In genomic region chr12:114414866-114415524, GRCh38 we compare ENCODE assay signal across 27 cellular contexts. TPM values are rescaled to one million over a fixed set of nuclear protein-coding genes. Genes with fewer than 3 reads are reported as not detected.
DNase-seq lines count a peak whose midpoint lies in the region; ATAC-seq and TF ChIP-seq lines count a peak whose summit lies in the region.
"Had no signal": no experiment of that assay in that cellular context is flagged by ENCODE, and none has a peak within 500 bp of the region (broad histone marks: within the 10 kb centered on the region; RNA-seq: fewer than 3 reads in every experiment).

No MANE protein-coding gene starts in this region.

- intact Hi-C loops in Right ventricle myocardium inferior (cut with DNase I): no loop called here

- peaks cover 75% of the 10 kb centered on the region for H3K27me3 ChIP-seq in cardiac muscle cell
- peaks cover 0 to 9% (median 3%) of the 10 kb centered on the region in 4 donors for H3K27me3 ChIP-seq in upper lobe of left lung
- H3K27me3 ChIP-seq: SJCRH30 had no signal

- H3K27ac ChIP-seq in cardiac muscle cell (peak overlapping the region; percentile 95), upper lobe of left lung (peak overlapping the region; percentile 69 to 89 (median 76))
- H3K27ac ChIP-seq: 22Rv1, right lobe of liver, SJCRH30, thyroid gland had no signal

- H3K9me3 ChIP-seq in cardiac muscle cell (ENCODE audit: low read depth) (no peaks in the 10 kb centered on the region), upper lobe of left lung (no peaks in the 10 kb centered on the region)
- H3K9me3 ChIP-seq: left lung, right lobe of liver, SJCRH30, thyroid gland had no signal

- no peak overlapping the region for H3K4me3 ChIP-seq in cardiac muscle cell
- H3K4me3 ChIP-seq in HFF-Myc (replicated peaks; ENCODE audit: low read depth, low read length): peak overlapping the region; percentile 88
- no peak overlapping the region for H3K4me3 ChIP-seq in fibroblast of mammary gland (ENCODE audit: control insufficient read depth, low read depth, low read length)
- peak overlapping the region in 2 of 4 donors; percentile 24 to 25 for H3K4me3 ChIP-seq in upper lobe of left lung
- H3K4me3 ChIP-seq: left lung, right lobe of liver, SJCRH30, thyroid gland had no signal

- DNase-seq in cardiac muscle cell (ENCODE audit: low read depth in 1 of 2, low spot score in 1 of 2) (no peak), Right ventricle myocardium inferior (ENCODE audit: missing footprints) (no peak), HFF-Myc (ENCODE audit: extremely low read depth, low read depth) (no peak), fibroblast of mammary gland (ENCODE audit: low read depth) (peak; percentile 50), upper lobe of left lung (no peak), AG08396 (ENCODE audit: low spot score) (no peak)
- DNase-seq: activated CD4-positive, alpha-beta T cell treated with anti-CD3 and anti-CD28 coated beads, Interleukin-2, amount 10 ng/mL, durations not matched to agents 24 days and 14 days; activated CD8-positive, alpha-beta memory T cell treated with anti-CD3 and anti-CD28 coated beads for 24 hours; activated effector memory CD4-positive, alpha-beta T cell treated with Interleukin-2 at 50 U/mL for 16 hours; amygdala; DND-41; left lung; NCI-H1694; NCI-H446 treated with DMSO at 0.1 percent for 48 hours; NCI-H774; right lobe of liver; SJCRH30; stimulated activated CD4-positive, alpha-beta T cell treated with anti-CD3 and anti-CD28 coated beads, Interleukin-12 subunit alpha, Interleukin-12 subunit beta, amount 100 ng/mL, for 4 hours; stimulated activated CD4-positive, alpha-beta T cell treated with anti-CD3 and anti-CD28 coated beads, Interleukin-2, amount 100 ng/mL, for 48 hours; SW 1271; thyroid gland had no signal

- ATAC-seq in Right ventricle myocardium inferior (no peak), upper lobe of left lung (ENCODE audit: low FRiP score in 2 of 2) (no peak), GM21737 (IDR thresholded peaks at IDR 0.05; ENCODE audit: unreplicated experiment) (no peak), GM18519 (IDR thresholded peaks at IDR 0.05; ENCODE audit: low FRiP score, unreplicated experiment) (no peak)
- ATAC-seq: activated naive CD4-positive, alpha-beta T cell treated with anti-CD3 and anti-CD28 coated beads, Interleukin-2, amount 50 U/mL, for 72 hours; right lobe of liver had no signal

- 39% methylated on average over 10 to 11 of the region's 11 CpGs for WGBS in upper lobe of left lung, 2 donors

- no peaks in the 10 kb centered on the region for H3K36me3 ChIP-seq in cardiac muscle cell
- no peaks in the 10 kb centered on the region for H3K36me3 ChIP-seq in upper lobe of left lung
- H3K36me3 ChIP-seq: left lung, right lobe of liver, SJCRH30, thyroid gland had no signal

- H3K4me1 ChIP-seq in cardiac muscle cell (ENCODE audit: low read depth) (peaks cover 48% of the 10 kb centered on the region), upper lobe of left lung (no peaks in the 10 kb centered on the region)
- H3K4me1 ChIP-seq: left lung, right lobe of liver, SJCRH30, thyroid gland had no signal

- no peak for TF ChIP-seq EP300 in upper lobe of left lung (IDR thresholded peaks at IDR 0.05)

- TF ChIP-seq POLR2A in upper lobe of left lung (IDR thresholded peaks at IDR 0.05): no peak

- TF ChIP-seq CTCF in cardiac muscle cell (IDR thresholded peaks at IDR 0.05; ENCODE audit: low read depth, low read length) (no peak), HFF-Myc (IDR thresholded peaks at IDR 0.05; ENCODE audit: low read depth, low read length, missing control alignments) (no peak), fibroblast of mammary gland (conservative IDR thresholded peaks at IDR 0.05; ENCODE audit: control insufficient read depth, insufficient read depth, low read depth, low read length) (no peak), upper lobe of left lung (IDR thresholded peaks at IDR 0.05) (no peak)

RNA-seq across cellular contexts. Expression of gene TBX5, which starts 9.1 kb away (rescaled TPM):
- total RNA-seq in cardiac muscle cell: 108 and 109 TPM in 2 replicates
- polyA plus RNA-seq in cardiac muscle cell: 83.3 and 110 TPM in 2 replicates
- total RNA-seq in Right ventricle myocardium inferior: 55.8 TPM
- total RNA-seq in upper lobe of left lung: 10 to 100 TPM in 5 of 6 donors, 1 to 10 TPM in 1; 9.7 to 24.0 (median 17.9) TPM
- total RNA-seq: activated CD4-positive, alpha-beta T cell treated with anti-CD3 and anti-CD28 coated beads, Interleukin-2, amount 10 ng/mL, durations not matched to agents 24 days and 14 days; activated naive CD4-positive, alpha-beta T cell treated with anti-CD3 and anti-CD28 coated beads, Interleukin-2, amount 50 U/mL, for 72 hours; endothelial cell of umbilical vein; glomerular endothelial cell; right lobe of liver; SJCRH30 had no signal
- polyA plus RNA-seq: endothelial cell of umbilical vein had no signal
